ENCODE assay signal across 1 cellular context in the genomic region with DNA sequence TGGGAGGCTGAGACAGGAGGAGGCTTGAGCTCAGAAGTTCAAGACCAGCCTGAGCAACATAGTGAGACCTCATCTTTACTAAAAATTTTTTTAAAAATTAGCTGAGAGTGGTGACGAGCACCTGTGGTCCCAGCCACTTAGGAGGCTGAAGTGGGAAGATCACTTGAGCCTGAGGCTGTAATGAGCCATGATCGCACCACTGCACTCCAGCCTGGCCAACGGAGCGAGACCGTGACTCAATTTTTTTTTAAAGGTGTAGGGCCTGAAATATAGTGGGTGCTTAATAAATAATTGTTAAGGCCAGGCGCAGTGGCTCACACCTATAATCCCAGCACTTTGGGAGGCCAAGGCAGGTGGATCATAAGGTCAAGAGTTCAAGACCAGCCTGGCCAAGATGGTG. TPM values are rescaled to one million over a fixed set of nuclear protein-coding genes. Genes with fewer than 3 reads are reported as not detected.
"Had no signal": no experiment of that assay in that cellular context is flagged by ENCODE, and none has a peak within 500 bp of the region (broad histone marks: within the 10 kb centered on the region; RNA-seq: fewer than 3 reads in every experiment).

No MANE protein-coding gene starts in this region.

RNA-seq across cellular contexts. Expression of a gene that starts 6.4 kb away (rescaled TPM):
- polyA plus RNA-seq: naive thymus-derived CD4-positive, alpha-beta T cell had no signal
